Comparison of ENCODE assay signal across 26 cellular contexts in the genomic region with DNA sequence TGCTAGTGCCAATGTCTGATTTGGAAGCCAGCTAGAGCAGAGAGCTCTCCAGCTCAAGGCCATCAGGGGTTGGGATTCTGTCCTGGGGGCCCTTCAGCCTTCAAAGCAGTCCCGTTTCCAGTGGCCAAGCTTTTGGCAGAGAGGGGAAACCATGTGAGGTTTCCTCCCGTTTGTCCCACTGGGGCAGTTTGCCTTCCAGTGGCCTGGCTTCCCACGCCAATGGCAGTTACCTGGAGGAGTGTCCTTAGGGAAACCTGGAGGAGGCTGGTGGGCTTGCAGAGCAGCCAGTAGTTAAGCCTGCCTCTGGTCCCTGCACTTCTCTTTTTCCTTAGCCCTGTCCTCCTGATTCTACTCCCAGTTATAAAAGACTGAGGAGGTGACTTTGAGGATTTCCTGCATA. TPM values are rescaled to one million over a fixed set of nuclear protein-coding genes. Genes with fewer than 3 reads are reported as not detected.
DNase-seq lines count a peak whose midpoint lies in the region; ATAC-seq and TF ChIP-seq lines count a peak whose summit lies in the region.
"Had no signal": no experiment of that assay in that cellular context is flagged by ENCODE, and none has a peak within 500 bp of the region (broad histone marks: within the 10 kb centered on the region; RNA-seq: fewer than 3 reads in every experiment).

No MANE protein-coding gene starts in this region.

- H3K4me3 Mint-ChIP-seq in CD8-positive, alpha-beta T cell, result no peak overlapping the region
- no peak overlapping the region for H3K4me3 Mint-ChIP-seq in stimulated activated effector memory CD8-positive, alpha-beta T cell treated with anti-CD3 and anti-CD28 coated beads, Interleukin-12 subunit alpha, Interleukin-12 subunit beta, amount 100 ng/mL, for 72 hours
- H3K4me3 Mint-ChIP-seq: CD14-positive monocyte, H9, HFFc6 had no signal

- no peaks in the 10 kb centered on the region for H3K9me3 ChIP-seq in CD8-positive, alpha-beta T cell (ENCODE audit: low read length)
- peaks cover 0 to 4% (median 0%) of the 10 kb centered on the region in 4 donors for H3K9me3 ChIP-seq in esophagus muscularis mucosa
- H3K9me3 ChIP-seq: SK-N-SH had no signal

- peaks cover 67% of the 10 kb centered on the region for H3K4me1 ChIP-seq in CD8-positive, alpha-beta T cell (ENCODE audit: insufficient read depth, low read length)
- H3K4me1 ChIP-seq in esophagus muscularis mucosa, result no peaks in the 10 kb centered on the region

- no peaks in the 10 kb centered on the region for H3K27me3 ChIP-seq in CD8-positive, alpha-beta T cell (ENCODE audit: insufficient read depth, low read length)
- H3K27me3 ChIP-seq in esophagus muscularis mucosa, result no peaks in the 10 kb centered on the region

- H3K27ac Mint-ChIP-seq in CD8-positive, alpha-beta T cell, result peak overlapping the region; percentile 86
- H3K27ac Mint-ChIP-seq in stimulated activated effector memory CD8-positive, alpha-beta T cell treated with anti-CD3 and anti-CD28 coated beads, Interleukin-12 subunit alpha, Interleukin-12 subunit beta, amount 100 ng/mL, for 72 hours, result peak overlapping the region; percentile 29
- H3K27ac Mint-ChIP-seq: H9, HFFc6 had no signal

- TF ChIP-seq POLR2A in esophagus muscularis mucosa (IDR thresholded peaks at IDR 0.05; ENCODE audit: low read depth), result no peak

- H3K4me3 ChIP-seq in CD8-positive, alpha-beta T cell (ENCODE audit: low read depth, low read length), result no peak overlapping the region
- no peak overlapping the region for H3K4me3 ChIP-seq in esophagus muscularis mucosa

- peaks cover 3% of the 10 kb centered on the region for H3K36me3 ChIP-seq in CD8-positive, alpha-beta T cell (ENCODE audit: insufficient read depth, low read length)
- no peaks in the 10 kb centered on the region for H3K36me3 ChIP-seq in esophagus muscularis mucosa

- intact Hi-C loops in CD8-positive, alpha-beta T cell (cut with DNase I, micrococcal nuclease), result loop anchor here in 1 of 2 experiments (5.0 to 10.0 kb wide), 2 partner anchors 42 to 320 kb away; no protein-coding TSS in a partner anchor
- intact Hi-C loops in esophagus muscularis mucosa (cut with DNase I), result no loop called here

- no peaks in the 10 kb centered on the region for H3K27me3 Mint-ChIP-seq in CD8-positive, alpha-beta T cell (ENCODE audit: low read depth)

- no peak overlapping the region for H3K27ac ChIP-seq in CD8-positive, alpha-beta T cell (ENCODE audit: low read depth, low read length)
- no peak overlapping the region for H3K27ac ChIP-seq in esophagus muscularis mucosa (replicated peaks in 1 of 4)
- H3K27ac ChIP-seq: RWPE1 had no signal

- H3K9me3 Mint-ChIP-seq in CD8-positive, alpha-beta T cell, result no peaks in the 10 kb centered on the region
- peaks cover 9% of the 10 kb centered on the region for H3K9me3 Mint-ChIP-seq in stimulated activated effector memory CD8-positive, alpha-beta T cell treated with anti-CD3 and anti-CD28 coated beads, Interleukin-12 subunit alpha, Interleukin-12 subunit beta, amount 100 ng/mL, for 72 hours

- DNase-seq in activated effector memory CD4-positive, alpha-beta T cell treated with anti-CD3 and anti-CD28 coated beads, Interleukin-2, amount 50 U/mL, for 16 hours, result peak; percentile 61
- no peak for DNase-seq in activated effector memory CD4-positive, alpha-beta T cell treated with Interleukin-2 at 50 U/mL for 16 hours
- no peak for DNase-seq in CD8-positive, alpha-beta T cell
- DNase-seq in esophagus muscularis mucosa (ENCODE audit: extremely low spot score), result peak; percentile 37
- DNase-seq in stimulated activated effector memory CD8-positive, alpha-beta T cell treated with anti-CD3 and anti-CD28 coated beads, Interleukin-12 subunit alpha, Interleukin-12 subunit beta, amount 100 ng/mL, for 72 hours (ENCODE audit: low spot score in 2 of 2), result no peak
- DNase-seq in activated CD8-positive, alpha-beta memory T cell treated with anti-CD3 and anti-CD28 coated beads, Interleukin-2, amount 50 U/mL, for 4 hours, result no peak
- DNase-seq: 8988T; AML-193; H9; HFFc6; KBM-7; MM.1S; NCI-H1092; NCI-H1436 treated with DMSO at 0.1 percent for 48 hours; NCI-H1930; NCI-H2227 treated with DMSO at 0.1 percent for 48 hours; NCI-H510A; NCI-H748 treated with DMSO at 0.1 percent for 48 hours; NK-92 treated with Interleukin-12 subunit alpha and Interleukin-12 subunit beta, amount 100 ng/mL, for 24 hours; SHP77 treated with DMSO at 0.1 percent for 48 hours; SK-N-SH had no signal

- ATAC-seq in CD8-positive, alpha-beta T cell, result no peak
- ATAC-seq in stimulated activated effector memory CD8-positive, alpha-beta T cell treated with anti-CD3 and anti-CD28 coated beads, Interleukin-12 subunit alpha, Interleukin-12 subunit beta, amount 100 ng/mL, for 72 hours, result no peak
- no peak for ATAC-seq in HG03280 (IDR thresholded peaks at IDR 0.05; ENCODE audit: unreplicated experiment)
- no peak for ATAC-seq in HG03571 (IDR thresholded peaks at IDR 0.05; ENCODE audit: unreplicated experiment)

- peaks cover 73% of the 10 kb centered on the region for H3K36me3 Mint-ChIP-seq in CD8-positive, alpha-beta T cell
- peaks cover 84% of the 10 kb centered on the region for H3K36me3 Mint-ChIP-seq in stimulated activated effector memory CD8-positive, alpha-beta T cell treated with anti-CD3 and anti-CD28 coated beads, Interleukin-12 subunit alpha, Interleukin-12 subunit beta, amount 100 ng/mL, for 72 hours

- CTCF ChIA-PET in CD8-positive, alpha-beta T cell (lab: Charles Lee), result interaction anchor here (1.0 to 2.4 kb wide), 6 partner anchors 9 to 31 kb away, joined by 3 to 10 read pairs (median 3); no protein-coding TSS in a partner anchor

- no peak for TF ChIP-seq CTCF in CD8-positive, alpha-beta T cell (IDR thresholded peaks at IDR 0.05)
- TF ChIP-seq CTCF in esophagus muscularis mucosa (IDR thresholded peaks at IDR 0.05), result no peak

- POLR2A ChIA-PET in CD8-positive, alpha-beta T cell (lab: Charles Lee), result interaction anchor here (1.1 kb wide), 1 partner anchor 21 kb away, joined by 4 read pairs; no protein-coding TSS in a partner anchor

- TF ChIP-seq EP300 in esophagus muscularis mucosa (IDR thresholded peaks at IDR 0.05), result no peak

- peaks cover 79% of the 10 kb centered on the region for H3K4me1 Mint-ChIP-seq in CD8-positive, alpha-beta T cell (ENCODE audit: low read depth)
- peaks cover 67% of the 10 kb centered on the region for H3K4me1 Mint-ChIP-seq in stimulated activated effector memory CD8-positive, alpha-beta T cell treated with anti-CD3 and anti-CD28 coated beads, Interleukin-12 subunit alpha, Interleukin-12 subunit beta, amount 100 ng/mL, for 72 hours

- 83% methylated on average over 1 of the region's 3 CpGs for whole genome bisulfite sequencing in esophagus muscularis mucosa

RNA-seq across cellular contexts. Expression of a gene that starts 37.7 kb away (rescaled TPM):
- total RNA-seq in CD8-positive, alpha-beta T cell, result 10 to 100 TPM; 87.8 to 99.3 TPM
- 1 to 10 TPM; 4.3 to 5.1 (median 4.9) TPM for total RNA-seq in esophagus muscularis mucosa
- total RNA-seq: G401, HFFc6 had no signal

Comparison
In these comparisons a context has a peak if more than half of its experiments do, and no peak if none do; other contexts are left out.
1. DNase-seq: peak in activated effector memory CD4-positive, alpha-beta T cell treated with anti-CD3 and anti-CD28 coated beads, Interleukin-2, amount 50 U/mL, for 16 hours (single experiment) and esophagus muscularis mucosa (single experiment); none in activated effector memory CD4-positive, alpha-beta T cell treated with Interleukin-2 at 50 U/mL for 16 hours (single experiment), CD8-positive, alpha-beta T cell (0 of 7), stimulated activated effector memory CD8-positive, alpha-beta T cell treated with anti-CD3 and anti-CD28 coated beads, Interleukin-12 subunit alpha, Interleukin-12 subunit beta, amount 100 ng/mL, for 72 hours (0 of 2) and activated CD8-positive, alpha-beta memory T cell treated with anti-CD3 and anti-CD28 coated beads, Interleukin-2, amount 50 U/mL, for 4 hours (single experiment).
2. RNA of a gene that starts 37.7 kb away (total RNA-seq): 87.8 to 99.3 TPM in CD8-positive, alpha-beta T cell; 4.3 to 5.1 TPM in esophagus muscularis mucosa; every median in the first group is over 10 times any median in the second.